ENCODE assay signal across 8 cellular contexts in genomic region chr6:27374824-27375612, GRCh38. TPM values are rescaled to one million over a fixed set of nuclear protein-coding genes. Genes with fewer than 3 reads are reported as not detected.
A peak's percentile ranks its signal among the peaks of the same experiment; 100 is the strongest.
DNase-seq lines count a peak whose midpoint lies in the region; ATAC-seq and TF ChIP-seq lines count a peak whose summit lies in the region.

No MANE protein-coding gene starts in this region.

- H3K9me3 ChIP-seq in mucosa of descending colon, result no peaks in the 10 kb centered on the region

- TF ChIP-seq CTCF in C4-2B (conservative IDR thresholded peaks at IDR 0.05) (no peak), HFFc6 (IDR thresholded peaks at IDR 0.05) (no peak), mucosa of descending colon (IDR thresholded peaks at IDR 0.05) (no peak)

- intact Hi-C loops in mucosa of descending colon (cut with DNase I, micrococcal nuclease), result no loop called here

- peak overlapping the region; percentile 88 for H3K4me3 Mint-ChIP-seq in HFFc6
- peak overlapping the region; percentile 83 for H3K4me3 Mint-ChIP-seq in activated T-cell treated with anti-CD3 and anti-CD28 coated beads, Interleukin-2, amount 50 U/mL, for 24 hours

- no peaks in the 10 kb centered on the region for H3K9me3 Mint-ChIP-seq in HFFc6
- H3K9me3 Mint-ChIP-seq in activated T-cell treated with anti-CD3 and anti-CD28 coated beads, Interleukin-2, amount 50 U/mL, for 24 hours, result no peaks in the 10 kb centered on the region

- peaks cover 19% of the 10 kb centered on the region for H3K4me1 Mint-ChIP-seq in HFFc6 (ENCODE audit: low read depth)
- peaks cover 24% of the 10 kb centered on the region for H3K4me1 Mint-ChIP-seq in activated T-cell treated with anti-CD3 and anti-CD28 coated beads, Interleukin-2, amount 50 U/mL, for 24 hours (ENCODE audit: low read depth)

- H3K27me3 Mint-ChIP-seq in HFFc6 (ENCODE audit: insufficient read depth), result no peaks in the 10 kb centered on the region; the same call in 1 of the 2 replicates
- peaks cover under 1% of the 10 kb centered on the region for H3K27me3 Mint-ChIP-seq in activated T-cell treated with anti-CD3 and anti-CD28 coated beads, Interleukin-2, amount 50 U/mL, for 24 hours

- peak; percentile 25 for DNase-seq in HFFc6
- peak; percentile 91 for DNase-seq in NCI-H748 treated with DMSO at 0.1 percent for 48 hours (lab: John Stamatoyannopoulos, UW)
- peak; percentile 78 for DNase-seq in activated T-cell treated with anti-CD3 and anti-CD28 coated beads, Interleukin-2, amount 50 U/mL, for 24 hours
- peak; percentile 82 to 87 (median 86) for DNase-seq in mucosa of descending colon
- peak; percentile 14 to 44 for DNase-seq in stimulated activated CD8-positive, alpha-beta memory T cell treated with anti-CD3 and anti-CD28 coated beads, Interleukin-2, amount 100 ng/mL, for 1 hour (ENCODE audit: low read depth in 2 of 2)

- ATAC-seq in esophagus mucosa, result peak; percentile 99
- ATAC-seq in mucosa of descending colon, result peak; percentile 98
- ATAC-seq in GM18873 (IDR thresholded peaks at IDR 0.05; ENCODE audit: low FRiP score, unreplicated experiment), result no peak

- no peak overlapping the region for H3K27ac Mint-ChIP-seq in HFFc6
- peak overlapping the region; percentile 40 for H3K27ac Mint-ChIP-seq in activated T-cell treated with anti-CD3 and anti-CD28 coated beads, Interleukin-2, amount 50 U/mL, for 24 hours

- H3K27ac ChIP-seq in C4-2B, result peak overlapping the region; percentile 15; the same call in 1 of the 2 replicates

- H3K4me3 ChIP-seq in mucosa of descending colon, result peak overlapping the region; percentile 44

- no peaks in the 10 kb centered on the region for H3K36me3 ChIP-seq in mucosa of descending colon (ENCODE audit: low read depth)

- no peaks in the 10 kb centered on the region for H3K36me3 Mint-ChIP-seq in HFFc6 (ENCODE audit: low read depth)
- peaks cover 2% of the 10 kb centered on the region for H3K36me3 Mint-ChIP-seq in activated T-cell treated with anti-CD3 and anti-CD28 coated beads, Interleukin-2, amount 50 U/mL, for 24 hours (ENCODE audit: low read depth)

- H3K4me1 ChIP-seq in mucosa of descending colon (ENCODE audit: low read depth), result peaks cover 9% of the 10 kb centered on the region

RNA-seq across cellular contexts. Expression of gene ZNF391, which starts 13.5 kb away (rescaled TPM):
- total RNA-seq in HFFc6 (2021; fragmentation: NEBNext Ultra II Directional; extraction: Animal tissue kit (Norgen Biotek cat#: 25700)), result under 1 TPM; 0.46 to 0.82 (median 0.60) TPM
- total RNA-seq in esophagus mucosa (1.4 TPM), mucosa of descending colon (1 to 10 TPM; 1.3 to 2.2 (median 1.6) TPM)

Comparison
In these comparisons a context has a peak if more than half of its experiments do, and no peak if none do; other contexts are left out.
1. DNase-seq: peak in every context shown above with its lines; median percentile 91 in NCI-H748 treated with DMSO at 0.1 percent for 48 hours; 86 in mucosa of descending colon; 78 in activated T-cell treated with anti-CD3 and anti-CD28 coated beads, Interleukin-2, amount 50 U/mL, for 24 hours; 29 in stimulated activated CD8-positive, alpha-beta memory T cell treated with anti-CD3 and anti-CD28 coated beads, Interleukin-2, amount 100 ng/mL, for 1 hour; 25 in HFFc6.